ENCODE assay signal across 15 cellular contexts in the genomic region with DNA sequence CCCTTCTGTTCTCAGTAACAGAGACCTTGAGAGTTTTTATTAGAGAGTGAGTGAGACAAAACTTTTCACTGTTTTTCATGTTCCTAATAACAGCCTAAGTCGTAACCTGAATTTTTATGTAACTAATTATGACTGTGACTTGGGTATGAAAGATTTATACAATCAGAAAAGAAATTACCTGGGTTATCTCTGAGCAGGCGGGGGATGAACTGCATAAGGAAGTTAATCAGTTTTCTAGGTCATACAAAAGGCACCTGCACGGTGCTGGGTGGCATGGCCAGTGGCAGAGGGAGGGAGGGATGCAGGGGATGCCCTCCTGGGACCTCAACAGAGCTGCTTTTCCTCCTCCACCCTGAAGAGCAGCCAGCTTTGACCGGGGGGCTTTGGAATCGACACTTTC.
DNase-seq lines count a peak whose midpoint lies in the region; ATAC-seq and TF ChIP-seq lines count a peak whose summit lies in the region.
"Had no signal": no experiment of that assay in that cellular context is flagged by ENCODE, and none has a peak within 500 bp of the region (broad histone marks: within the 10 kb centered on the region; RNA-seq: fewer than 3 reads in every experiment).

No MANE protein-coding gene starts in this region.

- DNase-seq in GM23338 (ENCODE audit: low spot score): no peak
- peak; percentile 58 for DNase-seq in putamen (ENCODE audit: low spot score)
- DNase-seq in ascending aorta (ENCODE audit: low spot score in 2 of 2): no peak
- DNase-seq: AML-193; Caco-2; Calu3; CD4-positive, alpha-beta T cell; CD8-positive, alpha-beta T cell; GF-D8 had no signal

- H3K4me1 Mint-ChIP-seq in GM23338: no peaks in the 10 kb centered on the region
- H3K4me1 Mint-ChIP-seq: B cell had no signal

- no peaks in the 10 kb centered on the region for H3K9me3 Mint-ChIP-seq in GM23338
- H3K9me3 Mint-ChIP-seq: CD4-positive, alpha-beta T cell; CD8-positive, alpha-beta T cell had no signal

- H4K20me1 ChIP-seq in BLaER1 (no peaks in the 10 kb centered on the region), GM23338 (replicated peaks; ENCODE audit: insufficient read depth) (no peaks in the 10 kb centered on the region)

- no peaks in the 10 kb centered on the region for H3K79me2 ChIP-seq in GM23338 (replicated peaks; ENCODE audit: insufficient read depth)

- no peaks in the 10 kb centered on the region for H3K9me2 ChIP-seq in GM23338 (ENCODE audit: insufficient read depth)

- no peak overlapping the region for H3K27ac Mint-ChIP-seq in GM23338
- H3K27ac Mint-ChIP-seq: B cell; CD4-positive, alpha-beta T cell; CD8-positive, alpha-beta T cell had no signal

- H3K27me3 Mint-ChIP-seq in GM23338 (ENCODE audit: insufficient read depth, low read depth, poor library complexity): peaks cover 8% of the 10 kb centered on the region
- H3K27me3 Mint-ChIP-seq: CD4-positive, alpha-beta T cell had no signal

- H2AFZ ChIP-seq in GM23338: peak overlapping the region; percentile 56; the same call in 1 of the 2 replicates

- no peak for ATAC-seq in GM23338
- no peak for ATAC-seq in HG02938 (IDR thresholded peaks at IDR 0.05; ENCODE audit: unreplicated experiment)
- ATAC-seq: A549; CD8-positive, alpha-beta T cell had no signal

- intact Hi-C loops in ascending aorta (cut with DNase I): loop anchor here (5.0 kb wide), 1 partner anchor 41 kb away; no protein-coding TSS in a partner anchor

- H3K27me3 ChIP-seq in BLaER1 (no peaks in the 10 kb centered on the region), GM23338 (ENCODE audit: insufficient read depth) (no peaks in the 10 kb centered on the region), ascending aorta (no peaks in the 10 kb centered on the region)

- H3K4me3 ChIP-seq in BLaER1: no peak overlapping the region
- no peak overlapping the region for H3K4me3 ChIP-seq in GM23338
- no peak overlapping the region for H3K4me3 ChIP-seq in ascending aorta
- H3K4me3 ChIP-seq: A549 had no signal

- H3K4me1 ChIP-seq in BLaER1: peaks cover 49% of the 10 kb centered on the region
- no peaks in the 10 kb centered on the region for H3K4me1 ChIP-seq in GM23338 (ENCODE audit: insufficient read depth)
- H3K4me1 ChIP-seq in ascending aorta: no peaks in the 10 kb centered on the region

- H3K36me3 ChIP-seq in BLaER1 (no peaks in the 10 kb centered on the region), GM23338 (ENCODE audit: insufficient read depth) (no peaks in the 10 kb centered on the region), ascending aorta (no peaks in the 10 kb centered on the region)

- no peak overlapping the region for H3K27ac ChIP-seq in BLaER1
- H3K27ac ChIP-seq in GM23338 (ENCODE audit: low read depth): no peak overlapping the region
- no peak overlapping the region for H3K27ac ChIP-seq in ascending aorta
- H3K27ac ChIP-seq: 22Rv1, A549, C4-2B had no signal

- H3K9me3 ChIP-seq in BLaER1 (no peaks in the 10 kb centered on the region), ascending aorta (no peaks in the 10 kb centered on the region)
- H3K9me3 ChIP-seq: A549, Caco-2 had no signal

- no peaks in the 10 kb centered on the region for H3K36me3 Mint-ChIP-seq in GM23338 (ENCODE audit: low read depth)
- H3K36me3 Mint-ChIP-seq: CD8-positive, alpha-beta T cell had no signal

- H3K4me2 ChIP-seq in BLaER1 (peak overlapping the region; percentile 60), GM23338 (no peak overlapping the region)
- H3K4me2 ChIP-seq: A549 had no signal

- H3F3A ChIP-seq in GM23338 (replicated peaks; ENCODE audit: low read depth): no peaks in the 10 kb centered on the region

- no peak overlapping the region; the same call in 1 of the 2 replicates for H3K9ac ChIP-seq in BLaER1

- no peak overlapping the region for H3K4me3 Mint-ChIP-seq in GM23338
- H3K4me3 Mint-ChIP-seq: B cell; CD4-positive, alpha-beta T cell; CD8-positive, alpha-beta T cell had no signal

- TF ChIP-seq CTCF in GM23338 (conservative IDR thresholded peaks at IDR 0.05; ENCODE audit: low read depth in 2 of 2) (no peak), ascending aorta (IDR thresholded peaks at IDR 0.05) (no peak)

TF ChIP-seq in GM23338, 12 proteins besides CTCF, POLR2A, EP300 and RAD21 (continues in another document):
- TF ChIP-seq ZNF462 (CRISPR knock-in tag; IDR thresholded peaks at IDR 0.05): no peak
- TF ChIP-seq ZNF331 (CRISPR knock-in tag; IDR thresholded peaks at IDR 0.05; ENCODE audit: low read depth): no peak
- no peak for TF ChIP-seq NANOG (IDR thresholded peaks at IDR 0.05; ENCODE audit: borderline replicate concordance)
- TF ChIP-seq, protein P1, sequence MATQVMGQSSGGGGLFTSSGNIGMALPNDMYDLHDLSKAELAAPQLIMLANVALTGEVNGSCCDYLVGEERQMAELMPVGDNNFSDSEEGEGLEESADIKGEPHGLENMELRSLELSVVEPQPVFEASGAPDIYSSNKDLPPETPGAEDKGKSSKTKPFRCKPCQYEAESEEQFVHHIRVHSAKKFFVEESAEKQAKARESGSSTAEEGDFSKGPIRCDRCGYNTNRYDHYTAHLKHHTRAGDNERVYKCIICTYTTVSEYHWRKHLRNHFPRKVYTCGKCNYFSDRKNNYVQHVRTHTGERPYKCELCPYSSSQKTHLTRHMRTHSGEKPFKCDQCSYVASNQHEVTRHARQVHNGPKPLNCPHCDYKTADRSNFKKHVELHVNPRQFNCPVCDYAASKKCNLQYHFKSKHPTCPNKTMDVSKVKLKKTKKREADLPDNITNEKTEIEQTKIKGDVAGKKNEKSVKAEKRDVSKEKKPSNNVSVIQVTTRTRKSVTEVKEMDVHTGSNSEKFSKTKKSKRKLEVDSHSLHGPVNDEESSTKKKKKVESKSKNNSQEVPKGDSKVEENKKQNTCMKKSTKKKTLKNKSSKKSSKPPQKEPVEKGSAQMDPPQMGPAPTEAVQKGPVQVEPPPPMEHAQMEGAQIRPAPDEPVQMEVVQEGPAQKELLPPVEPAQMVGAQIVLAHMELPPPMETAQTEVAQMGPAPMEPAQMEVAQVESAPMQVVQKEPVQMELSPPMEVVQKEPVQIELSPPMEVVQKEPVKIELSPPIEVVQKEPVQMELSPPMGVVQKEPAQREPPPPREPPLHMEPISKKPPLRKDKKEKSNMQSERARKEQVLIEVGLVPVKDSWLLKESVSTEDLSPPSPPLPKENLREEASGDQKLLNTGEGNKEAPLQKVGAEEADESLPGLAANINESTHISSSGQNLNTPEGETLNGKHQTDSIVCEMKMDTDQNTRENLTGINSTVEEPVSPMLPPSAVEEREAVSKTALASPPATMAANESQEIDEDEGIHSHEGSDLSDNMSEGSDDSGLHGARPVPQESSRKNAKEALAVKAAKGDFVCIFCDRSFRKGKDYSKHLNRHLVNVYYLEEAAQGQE (IDR thresholded peaks at IDR 0.05; ENCODE audit: unreplicated experiment): no peak
- no peak for TF ChIP-seq CREB1 (CRISPR knock-in tag; IDR thresholded peaks at IDR 0.05; ENCODE audit: low read depth)
